In the genomic region with DNA sequence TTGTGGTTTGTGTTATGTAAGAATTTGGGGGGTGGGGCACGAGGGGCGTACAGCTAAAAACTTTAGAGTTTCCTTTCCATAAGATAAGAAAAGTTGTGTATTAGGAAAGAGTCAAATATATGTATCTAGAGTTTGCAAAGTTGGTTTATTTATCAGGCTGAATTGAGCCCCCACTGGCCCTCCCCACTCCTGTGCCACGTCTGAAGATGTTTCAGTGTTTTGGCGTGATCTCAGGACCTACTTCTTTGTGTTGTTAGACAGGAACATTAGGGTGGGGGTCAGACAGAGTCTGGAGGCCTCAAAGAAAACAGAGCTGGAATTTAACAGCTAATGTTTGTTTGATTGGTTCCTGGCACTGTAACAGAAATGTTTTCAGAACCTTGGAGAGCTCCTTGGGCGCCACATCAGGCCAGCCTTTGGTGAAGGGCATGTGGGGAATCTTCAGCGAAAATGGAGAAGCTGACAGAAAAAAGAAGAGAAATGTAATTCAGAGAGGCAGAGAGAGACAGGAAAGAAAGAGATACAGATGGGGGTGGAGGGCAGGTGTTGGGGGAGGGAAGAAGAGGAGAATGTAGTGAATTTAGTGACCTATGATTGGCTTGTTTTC, we compare ENCODE assay signal across 8 cellular contexts. TPM values are rescaled to one million over a fixed set of nuclear protein-coding genes. Genes with fewer than 3 reads are reported as not detected.
DNase-seq lines count a peak whose midpoint lies in the region; ATAC-seq, FAIRE-seq and TF ChIP-seq lines count a peak whose summit lies in the region.

No MANE protein-coding gene starts in this region.

- no peak for FAIRE-seq in A549 (lab: Jason Lieb, UNC)
- no peak for FAIRE-seq in small intestine (lab: Jason Lieb, UNC)

- 11% methylated on average over 6 of the region's 6 CpGs for WGBS in A549 (ENCODE audit: missing lambda C conversion rate)
- WGBS in small intestine, 3 donors = 2 to 6% (median 6%) methylated on average over 6 of the region's 6 CpGs

- no peak overlapping the region for H3K4me3 ChIP-seq in A549
- peak overlapping the region; percentile 91 for H3K4me3 ChIP-seq in WERI-Rb-1 (ENCODE audit: low read depth, low read length)
- no peak overlapping the region for H3K4me3 ChIP-seq in small intestine (ENCODE audit: low read depth in 1 of 2, low read length in 2 of 2)

- peak; percentile 7 to 19 for DNase-seq in A549 (ENCODE audit: low read depth in 1 of 2, low spot score in 1 of 2)
- DNase-seq in GM13976 (ENCODE audit: low spot score) = peak; percentile 59
- no peak for DNase-seq in WERI-Rb-1
- peak; percentile 61 for DNase-seq in glomerular visceral epithelial cell (ENCODE audit: extremely low spot score)
- DNase-seq in small intestine = peak; percentile 19
- no peak for DNase-seq in NCI-H748 (lab: John Stamatoyannopoulos, UW; ENCODE audit: unreplicated experiment)
- no peak for DNase-seq in cardiac septum (ENCODE audit: low spot score)

- H3K36me3 ChIP-seq in WERI-Rb-1 (peaks cover 12% of the 10 kb centered on the region), small intestine (ENCODE audit: control insufficient read depth in 2 of 2, insufficient read depth in 2 of 2, low read length in 2 of 2) (no peaks in the 10 kb centered on the region)

- no peaks in the 10 kb centered on the region for H3K9me3 ChIP-seq in A549
- no peaks in the 10 kb centered on the region for H3K9me3 ChIP-seq in WERI-Rb-1 (ENCODE audit: severe bottlenecking)
- H3K9me3 ChIP-seq in small intestine (ENCODE audit: control insufficient read depth, low read depth) = no peaks in the 10 kb centered on the region

- TF ChIP-seq RAD21 in A549 (conservative IDR thresholded peaks at IDR 0.05 in 1 of 2, IDR thresholded peaks at IDR 0.05 in 1 of 2) (no peak), Ishikawa (IDR thresholded peaks at IDR 0.05; ENCODE audit: low read depth) (no peak)

- peak; percentile 37 to 50; a peak in 1 of 6 replicates for ATAC-seq in A549

- POLR2A ChIA-PET in A549 (lab: Yijun Ruan, JAX) = no interaction called here

- TF ChIP-seq POLR2A in A549 (IDR thresholded peaks at IDR 0.05; ENCODE audit: low read length) = no peak

- TF ChIP-seq CTCF in A549 (IDR thresholded peaks at IDR 0.05) (no peak), GM13976 (IDR thresholded peaks at IDR 0.05; ENCODE audit: borderline replicate concordance, control extremely low read depth, extremely low read depth, insufficient read depth, missing control alignments) (no peak), WERI-Rb-1 (IDR thresholded peaks at IDR 0.05; ENCODE audit: low read depth, low read length) (no peak)

- in situ Hi-C loops in GM13976 (cut with MboI; ENCODE audit: low sequenced_read_pairs, unreplicated experiment) = no loop called here

- CTCF ChIA-PET in A549 (lab: Yijun Ruan, JAX) = no interaction called here

- H3K27ac ChIP-seq in A549 (no peak overlapping the region), WERI-Rb-1 (peak overlapping the region; percentile 54), small intestine (ENCODE audit: low read depth in 1 of 2, low read length in 1 of 2) (no peak overlapping the region)

- H3K27me3 ChIP-seq in WERI-Rb-1 (ENCODE audit: insufficient read depth, low read depth, severe bottlenecking) (no peaks in the 10 kb centered on the region), small intestine (ENCODE audit: control insufficient read depth in 2 of 2, insufficient read depth in 2 of 2, low read length in 2 of 2) (peaks cover 0 to 4% of the 10 kb centered on the region in 2 donors)

- H3K4me2 ChIP-seq in A549 = no peak overlapping the region

- intact Hi-C loops in cardiac septum (cut with DNase I) = no loop called here

- no peaks in the 10 kb centered on the region for H3K4me1 ChIP-seq in A549
- H3K4me1 ChIP-seq in small intestine (ENCODE audit: control insufficient read depth in 2 of 2, insufficient read depth in 1 of 2, low read depth in 1 of 2, low read length in 1 of 2) = no peaks in the 10 kb centered on the region

- no peak for TF ChIP-seq EP300 in A549 (IDR thresholded peaks at IDR 0.05)
- TF ChIP-seq EP300 in Ishikawa (IDR thresholded peaks at IDR 0.05; ENCODE audit: borderline replicate concordance) = no peak

TF ChIP-seq in A549, 52 proteins besides CTCF, POLR2A, EP300 and RAD21 (continues in another document):
- TF ChIP-seq, protein P1, sequence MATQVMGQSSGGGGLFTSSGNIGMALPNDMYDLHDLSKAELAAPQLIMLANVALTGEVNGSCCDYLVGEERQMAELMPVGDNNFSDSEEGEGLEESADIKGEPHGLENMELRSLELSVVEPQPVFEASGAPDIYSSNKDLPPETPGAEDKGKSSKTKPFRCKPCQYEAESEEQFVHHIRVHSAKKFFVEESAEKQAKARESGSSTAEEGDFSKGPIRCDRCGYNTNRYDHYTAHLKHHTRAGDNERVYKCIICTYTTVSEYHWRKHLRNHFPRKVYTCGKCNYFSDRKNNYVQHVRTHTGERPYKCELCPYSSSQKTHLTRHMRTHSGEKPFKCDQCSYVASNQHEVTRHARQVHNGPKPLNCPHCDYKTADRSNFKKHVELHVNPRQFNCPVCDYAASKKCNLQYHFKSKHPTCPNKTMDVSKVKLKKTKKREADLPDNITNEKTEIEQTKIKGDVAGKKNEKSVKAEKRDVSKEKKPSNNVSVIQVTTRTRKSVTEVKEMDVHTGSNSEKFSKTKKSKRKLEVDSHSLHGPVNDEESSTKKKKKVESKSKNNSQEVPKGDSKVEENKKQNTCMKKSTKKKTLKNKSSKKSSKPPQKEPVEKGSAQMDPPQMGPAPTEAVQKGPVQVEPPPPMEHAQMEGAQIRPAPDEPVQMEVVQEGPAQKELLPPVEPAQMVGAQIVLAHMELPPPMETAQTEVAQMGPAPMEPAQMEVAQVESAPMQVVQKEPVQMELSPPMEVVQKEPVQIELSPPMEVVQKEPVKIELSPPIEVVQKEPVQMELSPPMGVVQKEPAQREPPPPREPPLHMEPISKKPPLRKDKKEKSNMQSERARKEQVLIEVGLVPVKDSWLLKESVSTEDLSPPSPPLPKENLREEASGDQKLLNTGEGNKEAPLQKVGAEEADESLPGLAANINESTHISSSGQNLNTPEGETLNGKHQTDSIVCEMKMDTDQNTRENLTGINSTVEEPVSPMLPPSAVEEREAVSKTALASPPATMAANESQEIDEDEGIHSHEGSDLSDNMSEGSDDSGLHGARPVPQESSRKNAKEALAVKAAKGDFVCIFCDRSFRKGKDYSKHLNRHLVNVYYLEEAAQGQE (IDR thresholded peaks at IDR 0.05) = peak; percentile 94
- TF ChIP-seq SREBF2 (IDR thresholded peaks at IDR 0.05) (no peak), CHD4 (IDR thresholded peaks at IDR 0.05; ENCODE audit: borderline replicate concordance) (no peak), EHMT2 (IDR thresholded peaks at IDR 0.05; ENCODE audit: low read depth) (peak; percentile 81)

TF ChIP-seq in Ishikawa, 13 proteins besides CTCF, POLR2A, EP300 and RAD21:
- TF ChIP-seq CEBPB (IDR thresholded peaks at IDR 0.05) = no peak
- TF ChIP-seq, protein P1 (IDR thresholded peaks at IDR 0.05; ENCODE audit: low read depth) = peak; percentile 92
- TF ChIP-seq, protein P2, sequence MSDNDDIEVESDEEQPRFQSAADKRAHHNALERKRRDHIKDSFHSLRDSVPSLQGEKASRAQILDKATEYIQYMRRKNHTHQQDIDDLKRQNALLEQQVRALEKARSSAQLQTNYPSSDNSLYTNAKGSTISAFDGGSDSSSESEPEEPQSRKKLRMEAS (IDR thresholded peaks at IDR 0.05) = peak; percentile 46; the same call in 1 of the 2 replicates

RNA-seq across cellular contexts. Expression of a gene that starts 0.7 kb away (rescaled TPM):
- polyA plus RNA-seq in A549 (2011; rRNA removed) = not detected in 2 replicates
- not detected in 2 replicates for polyA plus RNA-seq in A549 (2012; cell fraction: cytosol; rRNA removed)
- not detected in 2 replicates for polyA plus RNA-seq in A549 (2012; cell fraction: nucleus; rRNA removed)
- not detected in 3 replicates for polyA plus RNA-seq in A549 (2017; fragmentation: RNase III; extraction: RNeasy Plus Mini Kit Qiagen cat#74134 plus additional on column Dnase treatment)
- polyA minus RNA-seq in A549 (2011; rRNA and poly(A)+ RNA removed) = not detected in 2 replicates
- polyA plus RNA-seq in small intestine = 1 to 10 TPM in 1 of 3 donors, not detected in 2; 2.4 TPM
- total RNA-seq in cardiac septum = not detected

Comparison
In these comparisons a context has a peak if more than half of its experiments do, and no peak if none do; other contexts are left out.
1. DNase-seq: peak in A549 (2 of 2), GM13976 (single experiment), glomerular visceral epithelial cell (single experiment) and small intestine (single experiment); none in WERI-Rb-1 (single experiment), NCI-H748 (single experiment) and cardiac septum (single experiment).